Comparison of ENCODE assay signal across 8 cellular contexts in genomic region chr1:92831368-92831761, GRCh38. TPM values are rescaled to one million over a fixed set of nuclear protein-coding genes. Genes with fewer than 3 reads are reported as not detected.
DNase-seq lines count a peak whose midpoint lies in the region; ATAC-seq, FAIRE-seq and TF ChIP-seq lines count a peak whose summit lies in the region.

No MANE protein-coding gene starts in this region.

- peak overlapping the region; percentile 82 for H3K4me2 ChIP-seq in keratinocyte (ENCODE audit: control insufficient read depth, extremely low read depth, insufficient read depth, low read depth, low read length)

- H3K4me1 ChIP-seq in heart left ventricle (peaks cover 7 to 41% (median 26%) of the 10 kb centered on the region in 12 donors), keratinocyte (ENCODE audit: control insufficient read depth, extremely low read depth, insufficient read depth, low read length) (peaks cover 21% of the 10 kb centered on the region), upper lobe of left lung (peaks cover 20 to 43% (median 24%) of the 10 kb centered on the region in 4 donors)

- H3K9me3 Mint-ChIP-seq in activated CD8-positive, alpha-beta T cell treated with anti-CD3 and anti-CD28 coated beads for 36 hours: no peaks in the 10 kb centered on the region

- peak overlapping the region; percentile 99 for H3K4me3 Mint-ChIP-seq in activated CD8-positive, alpha-beta T cell treated with anti-CD3 and anti-CD28 coated beads for 36 hours

- peak overlapping the region; percentile 99 for H3K27ac Mint-ChIP-seq in activated CD8-positive, alpha-beta T cell treated with anti-CD3 and anti-CD28 coated beads for 36 hours

- peak overlapping the region in 3 of 12 donors; percentile 89 to 95 (median 92) for H3K27ac ChIP-seq in heart left ventricle
- H3K27ac ChIP-seq in keratinocyte (ENCODE audit: control insufficient read depth, insufficient read depth, low read length): peak overlapping the region; percentile 47
- peak overlapping the region in 1 of 4 donors; percentile 96 for H3K27ac ChIP-seq in upper lobe of left lung

- peaks cover 45% of the 10 kb centered on the region for H3K79me2 ChIP-seq in keratinocyte (ENCODE audit: control insufficient read depth, insufficient read depth, low read length)

- peak overlapping the region; percentile 100 for H3K9ac ChIP-seq in keratinocyte (ENCODE audit: control insufficient read depth, extremely low read depth, insufficient read depth, low read length)

- H2AFZ ChIP-seq in keratinocyte (ENCODE audit: control insufficient read depth, low read length): peak overlapping the region; percentile 90

- DNase-seq in heart left ventricle (no peak), left ventricle myocardium superior (no peak), keratinocyte (ENCODE audit: low read depth, low spot score) (no peak), upper lobe of left lung (no peak), superior temporal gyrus (ENCODE audit: extremely low spot score) (no peak), left colon (no peak)
- no peak for DNase-seq in activated CD8-positive, alpha-beta T cell treated with anti-CD3 and anti-CD28 coated beads for 36 hours

- POLR2A ChIA-PET in activated CD8-positive, alpha-beta T cell treated with anti-CD3 and anti-CD28 coated beads for 36 hours (lab: Charles Lee): interaction anchor here (0.9 to 2.7 kb wide), 8 partner anchors 11 to 348 kb away, joined by 3 to 30 read pairs (median 6); partner anchors contain the start of genes DIPK1A and EVI5

- dilution Hi-C loops in keratinocyte (cut with MboI; ENCODE audit: extremely low pct_ligation_motif_present, low sequenced_read_pairs): no loop called here

- peaks cover 0 to 31% (median 30%) of the 10 kb centered on the region in 9 donors for H3K36me3 ChIP-seq in heart left ventricle
- H3K36me3 ChIP-seq in keratinocyte (ENCODE audit: control insufficient read depth in 2 of 2, extremely low read depth in 1 of 2, insufficient read depth in 2 of 2, low read length in 2 of 2): peaks cover 11 to 12% of the 10 kb centered on the region in 2 experiments
- H3K36me3 ChIP-seq in upper lobe of left lung: peaks cover 10 to 33% (median 15%) of the 10 kb centered on the region in 4 donors

- whole genome bisulfite sequencing in heart left ventricle, 4 donors: 45 to 56% (median 50%) methylated on average over 4 of the region's 4 CpGs
- 54 to 62% methylated on average over 4 of the region's 4 CpGs for WGBS in upper lobe of left lung, 2 donors

- peaks cover 16% of the 10 kb centered on the region for H4K20me1 ChIP-seq in keratinocyte (ENCODE audit: control insufficient read depth, extremely low read depth, insufficient read depth, low read length)

- TF ChIP-seq POLR2A in heart left ventricle (IDR thresholded peaks at IDR 0.05) (no peak), upper lobe of left lung (IDR thresholded peaks at IDR 0.05) (no peak)

- H3K9me1 ChIP-seq in keratinocyte (ENCODE audit: control insufficient read depth, extremely low read depth, insufficient read depth, low read length): no peaks in the 10 kb centered on the region

- H3K4me1 Mint-ChIP-seq in activated CD8-positive, alpha-beta T cell treated with anti-CD3 and anti-CD28 coated beads for 36 hours (ENCODE audit: low read depth): peaks cover 25% of the 10 kb centered on the region

- H3K9me3 ChIP-seq in heart left ventricle (no peaks in the 10 kb centered on the region), keratinocyte (ENCODE audit: control insufficient read depth, low read depth, low read length) (no peaks in the 10 kb centered on the region), upper lobe of left lung (no peaks in the 10 kb centered on the region)

- FAIRE-seq in keratinocyte (lab: Jason Lieb, UNC): no peak

- H3K27me3 Mint-ChIP-seq in activated CD8-positive, alpha-beta T cell treated with anti-CD3 and anti-CD28 coated beads for 36 hours: no peaks in the 10 kb centered on the region

- ATAC-seq in heart left ventricle (peak in 2 of 4 donors; percentile 7 to 13), left ventricle myocardium superior (no peak), upper lobe of left lung (ENCODE audit: low FRiP score in 2 of 2) (no peak), GM21367 (IDR thresholded peaks at IDR 0.05; ENCODE audit: unreplicated experiment) (no peak), left colon (no peak)
- ATAC-seq in activated CD8-positive, alpha-beta T cell treated with anti-CD3 and anti-CD28 coated beads for 36 hours: no peak

- TF ChIP-seq EP300 in upper lobe of left lung (IDR thresholded peaks at IDR 0.05): no peak

- H3K4me3 ChIP-seq in heart left ventricle: peak overlapping the region in 10 of 12 donors; percentile 65 to 96 (median 75)
- H3K4me3 ChIP-seq in keratinocyte (ENCODE audit: control insufficient read depth in 2 of 3, extremely low read depth in 1 of 3, insufficient read depth in 2 of 3, low read depth in 1 of 3, low read length in 3 of 3): peak overlapping the region in 1 of 3 experiments; percentile 98
- H3K4me3 ChIP-seq in upper lobe of left lung: peak overlapping the region in 3 of 4 donors; percentile 88 to 95 (median 94)

- TF ChIP-seq CTCF in heart left ventricle (IDR thresholded peaks at IDR 0.05) (no peak), keratinocyte (optimal IDR thresholded peaks at IDR 0.05 in 1 of 3, IDR thresholded peaks at IDR 0.05 in 1 of 3, conservative IDR thresholded peaks at IDR 0.05 in 1 of 3; ENCODE audit: extremely low read depth in 1 of 3, insufficient read depth in 2 of 3, low read length in 3 of 3) (no peak), upper lobe of left lung (IDR thresholded peaks at IDR 0.05) (no peak)
- no peak for TF ChIP-seq CTCF in activated CD8-positive, alpha-beta T cell treated with anti-CD3 and anti-CD28 coated beads for 36 hours (IDR thresholded peaks at IDR 0.05)

- H3K27me3 ChIP-seq in heart left ventricle (no peaks in the 10 kb centered on the region), keratinocyte (ENCODE audit: control insufficient read depth, extremely low read depth, insufficient read depth, low read length) (no peaks in the 10 kb centered on the region), upper lobe of left lung (no peaks in the 10 kb centered on the region)

- peaks cover 46% of the 10 kb centered on the region for H3K36me3 Mint-ChIP-seq in activated CD8-positive, alpha-beta T cell treated with anti-CD3 and anti-CD28 coated beads for 36 hours (ENCODE audit: low read depth)

- CTCF ChIA-PET in activated CD8-positive, alpha-beta T cell treated with anti-CD3 and anti-CD28 coated beads for 36 hours (lab: Charles Lee): interaction anchor here (0.6 to 2.7 kb wide), 21 partner anchors 10 to 813 kb away, joined by 3 to 25 read pairs (median 4); partner anchors contain the start of genes DIPK1A, EVI5 and MTF2

- intact Hi-C loops in heart left ventricle (cut with DNase I): loop anchor here in 5 of 10 donors (5.0 kb wide), 5 partner anchors 39 to 519 kb away; partner anchors contain the start of gene EVI5 (in 1 of the 5)
- intact Hi-C loops in left ventricle myocardium superior (cut with micrococcal nuclease): no loop called here
- intact Hi-C loops in activated CD8-positive, alpha-beta T cell treated with anti-CD3 and anti-CD28 coated beads for 36 hours (cut with micrococcal nuclease): no loop called here
- intact Hi-C loops in left colon (cut with DNase I, micrococcal nuclease): no loop called here

RNA-seq across cellular contexts. Expression of gene RPL5, which starts 0.5 kb away (rescaled TPM):
- total RNA-seq in heart left ventricle (100 to 1,000 TPM; 463 to 779 (median 580) TPM), left ventricle myocardium superior (533 TPM), upper lobe of left lung (1,000 to 10,000 TPM in 1 of 6 donors, 100 to 1,000 TPM in 5; 716 to 1,207 (median 813) TPM), left colon (100 to 1,000 TPM; 671 to 694 TPM)
- polyA plus RNA-seq in heart left ventricle (1,000 to 10,000 TPM; 1,040 to 1,711 TPM), keratinocyte (1,742 to 2,236 TPM (median 1,934 TPM) in 3 replicates)
- total RNA-seq in activated CD8-positive, alpha-beta T cell treated with anti-CD3 and anti-CD28 coated beads for 36 hours: 1,000 to 10,000 TPM; 1,782 to 1,792 TPM
- polyA plus RNA-seq in keratinocyte (2011; ENCODE audit: low read depth): 3,127 TPM
- polyA plus RNA-seq in keratinocyte (2011; cell fraction: cytosol; rRNA removed): 1,592 and 2,141 TPM in 2 replicates
- 469 and 669 TPM in 2 replicates for polyA plus RNA-seq in keratinocyte (2011; cell fraction: nucleus; rRNA removed)
- polyA plus RNA-seq in keratinocyte (2012; ENCODE audit: low replicate concordance): 2,418 and 2,706 TPM in 2 replicates
- polyA minus RNA-seq in keratinocyte: 874 to 1,241 TPM (median 1,194 TPM) in 3 replicates
- polyA minus RNA-seq in keratinocyte (2011; cell fraction: cytosol; rRNA and poly(A)+ RNA removed): 704 TPM
- polyA minus RNA-seq in keratinocyte (2011; cell fraction: nucleus; rRNA and poly(A)+ RNA removed): 151 and 221 TPM in 2 replicates

RNA-seq across cellular contexts. Expression of gene EVI5, which starts 46.5 kb away (rescaled TPM):
- total RNA-seq in heart left ventricle (10 to 100 TPM; 16.7 to 34.6 (median 27.3) TPM), left ventricle myocardium superior (21.2 TPM), upper lobe of left lung (10 to 100 TPM; 33.5 to 62.3 (median 39.6) TPM), left colon (10 to 100 TPM; 33.0 to 37.7 TPM)
- polyA plus RNA-seq in heart left ventricle (10 to 100 TPM in 1 of 2 donors, 1 to 10 TPM in 1; 3.5 to 14.3 TPM), keratinocyte (11.2 to 25.4 TPM (median 23.2 TPM) in 3 replicates)
- 10 to 100 TPM; 25.7 to 27.9 TPM for total RNA-seq in activated CD8-positive, alpha-beta T cell treated with anti-CD3 and anti-CD28 coated beads for 36 hours
- 231 TPM for polyA plus RNA-seq in keratinocyte (2011; ENCODE audit: low read depth)
- 12.5 and 18.7 TPM in 2 replicates for polyA plus RNA-seq in keratinocyte (2011; cell fraction: cytosol; rRNA removed)
- 17.6 and 22.9 TPM in 2 replicates for polyA plus RNA-seq in keratinocyte (2011; cell fraction: nucleus; rRNA removed)
- 8.4 and 23.4 TPM in 2 replicates for polyA plus RNA-seq in keratinocyte (2012; ENCODE audit: low replicate concordance)
- polyA minus RNA-seq in keratinocyte: 7.9 to 28.7 TPM (median 10.5 TPM) in 3 replicates
- 54.3 TPM for polyA minus RNA-seq in keratinocyte (2011; cell fraction: cytosol; rRNA and poly(A)+ RNA removed)
- 36.1 and 68.0 TPM in 2 replicates for polyA minus RNA-seq in keratinocyte (2011; cell fraction: nucleus; rRNA and poly(A)+ RNA removed)
